28 cellular contexts compared by ENCODE assay signal in genomic region chr12:194276-194675, GRCh38. TPM values are rescaled to one million over a fixed set of nuclear protein-coding genes. Genes with fewer than 3 reads are reported as not detected.
"Had no signal": no experiment of that assay in that cellular context is flagged by ENCODE, and none has a peak within 500 bp of the region (broad histone marks: within the 10 kb centered on the region; RNA-seq: fewer than 3 reads in every experiment).

No MANE protein-coding gene starts in this region.

- ATAC-seq: stimulated activated effector memory CD8-positive, alpha-beta T cell treated with anti-CD3 and anti-CD28 coated beads, Interleukin-12 subunit alpha, Interleukin-12 subunit beta, amount 100 ng/mL, for 72 hours; stimulated activated memory B cell treated with anti-CD40 and anti-IgM and Interleukin-4, amounts not matched to agents 10 μg/mL and 1 μg/mL and 100 μg/mL, for 72 hours; stimulated activated naive B cell treated with anti-CD40 and anti-IgM and Interleukin-4, amounts not matched to agents 10 μg/mL and 1 μg/mL and 100 μg/mL, for 72 hours; stimulated activated naive CD8-positive, alpha-beta T cell treated with anti-CD3 and anti-CD28 coated beads, Interleukin-15, amount 100 ng/mL, for 72 hours; stimulated activated naive CD8-positive, alpha-beta T cell treated with anti-CD3 and anti-CD28 coated beads, Interleukin-15, Interleukin-2, amounts not matched to agents 100 U/mL and 50 U/mL, for 24 hours; upper lobe of right lung had no signal

- H3K9me3 ChIP-seq: stomach, suprapubic skin, testis, thoracic aorta, thyroid gland, tibial artery, tibial nerve, transverse colon, upper lobe of left lung, upper lobe of right lung, uterus, vagina had no signal

- H3K4me1 Mint-ChIP-seq: stimulated activated memory B cell treated with anti-CD40 and anti-IgM and Interleukin-4, amounts not matched to agents 10 μg/mL and 1 μg/mL and 100 μg/mL, for 72 hours had no signal

- H3K4me3 Mint-ChIP-seq: stimulated activated effector memory CD8-positive, alpha-beta T cell treated with anti-CD3 and anti-CD28 coated beads, Interleukin-12 subunit alpha, Interleukin-12 subunit beta, amount 100 ng/mL, for 72 hours; stimulated activated memory B cell treated with anti-CD40 and anti-IgM and Interleukin-4, amounts not matched to agents 10 μg/mL and 1 μg/mL and 100 μg/mL, for 72 hours; stimulated activated naive B cell treated with anti-CD40 and anti-IgM and Interleukin-4, amounts not matched to agents 10 μg/mL and 1 μg/mL and 100 μg/mL, for 72 hours; stimulated activated naive CD8-positive, alpha-beta T cell treated with anti-CD3 and anti-CD28 coated beads, Interleukin-15, amount 100 ng/mL, for 72 hours; stimulated activated naive CD8-positive, alpha-beta T cell treated with anti-CD3 and anti-CD28 coated beads, Interleukin-15, Interleukin-2, amounts not matched to agents 100 ng/mL and 50 ng/mL, for 24 hours; type B pancreatic cell had no signal

- H3K36me3 ChIP-seq: stomach, suprapubic skin, thoracic aorta, thyroid gland, tibial artery, tibial nerve, transverse colon, upper lobe of left lung, upper lobe of right lung, uterus, vagina had no signal

- H3K27ac Mint-ChIP-seq: stimulated activated effector memory CD8-positive, alpha-beta T cell treated with anti-CD3 and anti-CD28 coated beads, Interleukin-12 subunit alpha, Interleukin-12 subunit beta, amount 100 ng/mL, for 72 hours; stimulated activated memory B cell treated with anti-CD40 and anti-IgM and Interleukin-4, amounts not matched to agents 10 μg/mL and 1 μg/mL and 100 μg/mL, for 72 hours; stimulated activated naive B cell treated with anti-CD40 and anti-IgM and Interleukin-4, amounts not matched to agents 10 μg/mL and 1 μg/mL and 100 μg/mL, for 72 hours; stimulated activated naive CD8-positive, alpha-beta T cell treated with anti-CD3 and anti-CD28 coated beads, Interleukin-15, amount 100 ng/mL, for 72 hours; stimulated activated naive CD8-positive, alpha-beta T cell treated with anti-CD3 and anti-CD28 coated beads, Interleukin-15, Interleukin-2, amounts not matched to agents 100 ng/mL and 50 ng/mL, for 24 hours; type B pancreatic cell had no signal

- DNase-seq: stimulated activated CD4-positive, alpha-beta T cell treated with anti-CD3 and anti-CD28 coated beads, Interleukin-2, amount 100 ng/mL, for 48 hours; stimulated activated CD4-positive, alpha-beta T cell treated with anti-CD3 and anti-CD28 coated beads, Interleukin-4, amount 100 ng/mL, for 1 hour; stimulated activated CD4-positive, alpha-beta T cell treated with anti-CD3 and anti-CD28 coated beads, Interleukin-4, amount 100 ng/mL, for 24 hours; stimulated activated CD4-positive, alpha-beta T cell treated with anti-CD3 and anti-CD28 coated beads, Interleukin-4, amount 100 ng/mL, for 4 hours; stimulated activated CD8-positive, alpha-beta memory T cell treated with anti-CD3 and anti-CD28 coated beads, Interleukin-4, amount 100 ng/mL, for 48 hours; stimulated activated naive B cell treated with anti-CD40 and anti-IgM and Interleukin-4, amounts not matched to agents 10 μg/mL and 1 μg/mL and 100 μg/mL, for 72 hours; stimulated activated naive CD4-positive, alpha-beta T cell; stimulated activated naive CD4-positive, alpha-beta T cell treated with Interleukin-2 at 50 U/mL for 16 hours; stimulated activated naive CD8-positive, alpha-beta T cell treated with anti-CD3 and anti-CD28 coated beads, Interleukin-15, amount 100 ng/mL, for 72 hours; stimulated activated naive CD8-positive, alpha-beta T cell treated with anti-CD3 and anti-CD28 coated beads, Interleukin-15, Interleukin-2, amounts not matched to agents 100 U/mL and 50 U/mL, for 24 hours; stomach; substantia nigra; testis; thyroid gland; tibial artery; transverse colon; trophoblast cell; upper lobe of left lung; upper lobe of right lung; uterus had no signal

- H3K27ac ChIP-seq: stomach, suprapubic skin, testis, thoracic aorta, thyroid gland, tibial artery, tibial nerve, transverse colon, upper lobe of left lung, upper lobe of right lung, uterus, vagina had no signal

- H3K36me3 Mint-ChIP-seq: stimulated activated effector memory CD8-positive, alpha-beta T cell treated with anti-CD3 and anti-CD28 coated beads, Interleukin-12 subunit alpha, Interleukin-12 subunit beta, amount 100 ng/mL, for 72 hours; stimulated activated memory B cell treated with anti-CD40 and anti-IgM and Interleukin-4, amounts not matched to agents 10 μg/mL and 1 μg/mL and 100 μg/mL, for 72 hours; stimulated activated naive B cell treated with anti-CD40 and anti-IgM and Interleukin-4, amounts not matched to agents 10 μg/mL and 1 μg/mL and 100 μg/mL, for 72 hours had no signal

- H3K4me3 ChIP-seq: stomach, suprapubic skin, testis, thoracic aorta, thyroid gland, tibial artery, tibial nerve, transverse colon, upper lobe of left lung, upper lobe of right lung, uterus, vagina had no signal

- H3K4me1 ChIP-seq: uterus had no signal

- H3K9me3 Mint-ChIP-seq: stimulated activated naive CD8-positive, alpha-beta T cell treated with anti-CD3 and anti-CD28 coated beads, Interleukin-15, Interleukin-2, amounts not matched to agents 100 ng/mL and 50 ng/mL, for 24 hours; type B pancreatic cell had no signal

- H3K27me3 ChIP-seq: testis, thyroid gland, upper lobe of left lung, uterus, vagina had no signal

RNA-seq across cellular contexts. Expression of gene SLC6A12, which starts 19.7 kb away (rescaled TPM):
- total RNA-seq: vagina had no signal
